ENCODE assay signal across 8 cellular contexts in the genomic region with DNA sequence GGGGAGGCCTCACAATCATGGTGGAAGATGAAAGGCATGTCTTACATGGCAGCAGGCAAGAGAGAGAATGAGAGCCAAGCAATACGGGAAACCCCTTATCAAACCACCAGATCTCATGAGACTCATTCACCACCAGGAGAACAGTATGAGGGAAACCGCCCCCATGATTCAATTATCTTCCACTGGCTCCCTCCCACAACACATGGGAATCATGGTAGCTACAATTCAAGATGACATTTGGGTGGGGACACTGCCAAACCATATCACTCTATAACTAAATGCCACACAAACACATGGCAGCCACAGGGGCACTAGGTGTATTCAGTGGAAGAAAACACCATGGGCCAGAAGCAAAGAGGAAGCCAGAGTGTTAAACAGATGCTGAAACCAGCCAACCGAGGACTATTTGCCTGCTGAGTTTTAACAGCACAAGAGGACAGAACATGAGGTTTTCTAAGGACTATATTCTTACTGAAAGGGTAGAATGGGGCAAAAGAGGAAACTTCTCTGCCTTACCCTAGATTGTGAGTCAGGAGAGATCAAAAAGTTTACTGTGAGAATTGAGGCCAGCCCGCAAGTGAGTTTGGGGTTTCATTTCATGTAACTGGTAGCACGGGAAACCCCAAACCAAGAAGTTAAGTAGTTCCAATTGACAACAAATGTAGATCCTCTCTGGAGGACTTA. TPM values are rescaled to one million over a fixed set of nuclear protein-coding genes. Genes with fewer than 3 reads are reported as not detected.
DNase-seq lines count a peak whose midpoint lies in the region; ATAC-seq and TF ChIP-seq lines count a peak whose summit lies in the region.

No MANE protein-coding gene starts in this region.

- no peak overlapping the region for H3K27ac ChIP-seq in sigmoid colon

- H3K9me3 ChIP-seq in mucosa of descending colon: no peaks in the 10 kb centered on the region
- no peaks in the 10 kb centered on the region for H3K9me3 ChIP-seq in sigmoid colon

- TF ChIP-seq POLR2A in sigmoid colon (IDR thresholded peaks at IDR 0.05): no peak

- intact Hi-C loops in mucosa of descending colon (cut with DNase I, micrococcal nuclease) (loop anchor here in 1 of 2 donors (10.0 kb wide), 1 partner anchor 200 kb away; no protein-coding TSS in a partner anchor), sigmoid colon (cut with DNase I) (no loop called here)

- peak; percentile 87 for ATAC-seq in GM18519 (IDR thresholded peaks at IDR 0.05; ENCODE audit: low FRiP score, unreplicated experiment)
- ATAC-seq in HG02943 (IDR thresholded peaks at IDR 0.05; ENCODE audit: low read depth, unreplicated experiment): peak; percentile 82
- ATAC-seq in activated CD4-positive, CD25-positive, alpha-beta regulatory T cell treated with anti-CD3 and anti-CD28 coated beads, Interleukin-2, amount 50 U/mL, for 24 hours: peak; percentile 92 to 95
- ATAC-seq in mucosa of descending colon: peak; percentile 51

- H3K4me1 ChIP-seq in mucosa of descending colon (ENCODE audit: low read depth) (no peaks in the 10 kb centered on the region), sigmoid colon (peaks cover 0 to 3% (median 0%) of the 10 kb centered on the region in 4 donors)

- no peak for TF ChIP-seq EP300 in sigmoid colon (IDR thresholded peaks at IDR 0.05)

- no peaks in the 10 kb centered on the region for H3K36me3 ChIP-seq in mucosa of descending colon (ENCODE audit: low read depth)
- peaks cover 0 to 87% (median 21%) of the 10 kb centered on the region in 4 donors for H3K36me3 ChIP-seq in sigmoid colon

- H3K4me3 ChIP-seq in mucosa of descending colon (no peak overlapping the region), sigmoid colon (no peak overlapping the region)

- 60 to 88% methylated on average over 5 of the region's 5 CpGs for WGBS in sigmoid colon, 2 donors

- TF ChIP-seq CTCF in mucosa of descending colon (IDR thresholded peaks at IDR 0.05) (no peak), sigmoid colon (IDR thresholded peaks at IDR 0.05) (no peak)

- no peaks in the 10 kb centered on the region for H3K27me3 ChIP-seq in sigmoid colon

- DNase-seq in mucosa of descending colon (peak in 1 of 3 donors; percentile 18), NCI-H146 treated with DMSO at 0.1 percent for 48 hours (lab: John Stamatoyannopoulos, UW; ENCODE audit: unreplicated experiment) (no peak), sigmoid colon (no peak), superior temporal gyrus (ENCODE audit: extremely low spot score) (no peak), NCI-H1694 (lab: John Stamatoyannopoulos, UW) (no peak)

RNA-seq across cellular contexts. Expression of gene SIGLEC15, which starts 49.2 kb away (rescaled TPM):
- total RNA-seq in mucosa of descending colon (under 1 TPM in 2 of 3 donors, not detected in 1; 0.16 to 0.17 TPM), sigmoid colon (under 1 TPM in 1 of 4 donors, not detected in 3; 0.16 TPM)
- polyA plus RNA-seq in sigmoid colon: under 1 TPM; 0.09 to 0.60 (median 0.46) TPM
